In the genomic region with DNA sequence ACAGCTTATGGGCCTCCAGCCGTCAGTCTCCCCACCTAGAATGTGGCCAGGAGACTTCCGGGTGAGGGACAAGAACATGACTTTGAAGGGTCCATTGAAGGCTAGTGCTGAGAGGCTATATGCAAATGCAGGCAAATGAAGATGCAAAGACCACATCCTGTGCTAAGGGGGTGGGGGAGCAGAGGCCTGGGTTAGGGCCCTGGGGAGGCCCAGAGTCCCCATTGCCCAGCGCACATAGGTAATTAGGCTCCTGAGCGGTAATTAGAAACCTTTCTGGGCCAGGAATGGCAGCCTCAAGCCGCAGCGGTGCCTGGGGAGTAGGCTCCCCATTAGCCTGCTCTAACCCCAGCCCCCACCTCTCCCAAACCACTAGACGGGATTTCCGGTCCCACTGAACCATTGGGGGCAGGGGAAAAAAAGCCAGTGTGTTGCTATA, we compare ENCODE assay signal across 2 cellular contexts.
TF ChIP-seq lines count a peak whose summit lies in the region.

No MANE protein-coding gene starts in this region.

TF ChIP-seq in liver, 16 proteins besides CTCF, POLR2A, EP300 and RAD21:
- TF ChIP-seq JUND (IDR thresholded peaks at IDR 0.05) (no peak), GABPA (IDR thresholded peaks at IDR 0.05 in 1 of 2, conservative IDR thresholded peaks at IDR 0.05 in 1 of 2) (no peak), NR2F2 (IDR thresholded peaks at IDR 0.05) (no peak), YY1 (IDR thresholded peaks at IDR 0.05) (no peak), FOXA2 (IDR thresholded peaks at IDR 0.05) (no peak), HNF4A (conservative IDR thresholded peaks at IDR 0.05) (no peak), EGR1 (IDR thresholded peaks at IDR 0.05; ENCODE audit: low read depth in 2 of 2) (no peak), FOXA1 (IDR thresholded peaks at IDR 0.05) (no peak), TAF1 (conservative IDR thresholded peaks at IDR 0.05) (no peak)
- TF ChIP-seq, protein P1, sequence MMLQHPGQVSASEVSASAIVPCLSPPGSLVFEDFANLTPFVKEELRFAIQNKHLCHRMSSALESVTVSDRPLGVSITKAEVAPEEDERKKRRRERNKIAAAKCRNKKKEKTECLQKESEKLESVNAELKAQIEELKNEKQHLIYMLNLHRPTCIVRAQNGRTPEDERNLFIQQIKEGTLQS (IDR thresholded peaks at IDR 0.05), result no peak
- TF ChIP-seq, protein P2, sequence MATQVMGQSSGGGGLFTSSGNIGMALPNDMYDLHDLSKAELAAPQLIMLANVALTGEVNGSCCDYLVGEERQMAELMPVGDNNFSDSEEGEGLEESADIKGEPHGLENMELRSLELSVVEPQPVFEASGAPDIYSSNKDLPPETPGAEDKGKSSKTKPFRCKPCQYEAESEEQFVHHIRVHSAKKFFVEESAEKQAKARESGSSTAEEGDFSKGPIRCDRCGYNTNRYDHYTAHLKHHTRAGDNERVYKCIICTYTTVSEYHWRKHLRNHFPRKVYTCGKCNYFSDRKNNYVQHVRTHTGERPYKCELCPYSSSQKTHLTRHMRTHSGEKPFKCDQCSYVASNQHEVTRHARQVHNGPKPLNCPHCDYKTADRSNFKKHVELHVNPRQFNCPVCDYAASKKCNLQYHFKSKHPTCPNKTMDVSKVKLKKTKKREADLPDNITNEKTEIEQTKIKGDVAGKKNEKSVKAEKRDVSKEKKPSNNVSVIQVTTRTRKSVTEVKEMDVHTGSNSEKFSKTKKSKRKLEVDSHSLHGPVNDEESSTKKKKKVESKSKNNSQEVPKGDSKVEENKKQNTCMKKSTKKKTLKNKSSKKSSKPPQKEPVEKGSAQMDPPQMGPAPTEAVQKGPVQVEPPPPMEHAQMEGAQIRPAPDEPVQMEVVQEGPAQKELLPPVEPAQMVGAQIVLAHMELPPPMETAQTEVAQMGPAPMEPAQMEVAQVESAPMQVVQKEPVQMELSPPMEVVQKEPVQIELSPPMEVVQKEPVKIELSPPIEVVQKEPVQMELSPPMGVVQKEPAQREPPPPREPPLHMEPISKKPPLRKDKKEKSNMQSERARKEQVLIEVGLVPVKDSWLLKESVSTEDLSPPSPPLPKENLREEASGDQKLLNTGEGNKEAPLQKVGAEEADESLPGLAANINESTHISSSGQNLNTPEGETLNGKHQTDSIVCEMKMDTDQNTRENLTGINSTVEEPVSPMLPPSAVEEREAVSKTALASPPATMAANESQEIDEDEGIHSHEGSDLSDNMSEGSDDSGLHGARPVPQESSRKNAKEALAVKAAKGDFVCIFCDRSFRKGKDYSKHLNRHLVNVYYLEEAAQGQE (IDR thresholded peaks at IDR 0.05), result no peak
- TF ChIP-seq, protein P3, sequence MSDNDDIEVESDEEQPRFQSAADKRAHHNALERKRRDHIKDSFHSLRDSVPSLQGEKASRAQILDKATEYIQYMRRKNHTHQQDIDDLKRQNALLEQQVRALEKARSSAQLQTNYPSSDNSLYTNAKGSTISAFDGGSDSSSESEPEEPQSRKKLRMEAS (IDR thresholded peaks at IDR 0.05), result no peak

TF ChIP-seq in HepG2, 621 proteins besides CTCF, POLR2A, EP300 and RAD21 (continues in another document):
- TF ChIP-seq ZNF333 (CRISPR knock-in tag; IDR thresholded peaks at IDR 0.05; ENCODE audit: borderline replicate concordance), result no peak
- TF ChIP-seq, protein P4, sequence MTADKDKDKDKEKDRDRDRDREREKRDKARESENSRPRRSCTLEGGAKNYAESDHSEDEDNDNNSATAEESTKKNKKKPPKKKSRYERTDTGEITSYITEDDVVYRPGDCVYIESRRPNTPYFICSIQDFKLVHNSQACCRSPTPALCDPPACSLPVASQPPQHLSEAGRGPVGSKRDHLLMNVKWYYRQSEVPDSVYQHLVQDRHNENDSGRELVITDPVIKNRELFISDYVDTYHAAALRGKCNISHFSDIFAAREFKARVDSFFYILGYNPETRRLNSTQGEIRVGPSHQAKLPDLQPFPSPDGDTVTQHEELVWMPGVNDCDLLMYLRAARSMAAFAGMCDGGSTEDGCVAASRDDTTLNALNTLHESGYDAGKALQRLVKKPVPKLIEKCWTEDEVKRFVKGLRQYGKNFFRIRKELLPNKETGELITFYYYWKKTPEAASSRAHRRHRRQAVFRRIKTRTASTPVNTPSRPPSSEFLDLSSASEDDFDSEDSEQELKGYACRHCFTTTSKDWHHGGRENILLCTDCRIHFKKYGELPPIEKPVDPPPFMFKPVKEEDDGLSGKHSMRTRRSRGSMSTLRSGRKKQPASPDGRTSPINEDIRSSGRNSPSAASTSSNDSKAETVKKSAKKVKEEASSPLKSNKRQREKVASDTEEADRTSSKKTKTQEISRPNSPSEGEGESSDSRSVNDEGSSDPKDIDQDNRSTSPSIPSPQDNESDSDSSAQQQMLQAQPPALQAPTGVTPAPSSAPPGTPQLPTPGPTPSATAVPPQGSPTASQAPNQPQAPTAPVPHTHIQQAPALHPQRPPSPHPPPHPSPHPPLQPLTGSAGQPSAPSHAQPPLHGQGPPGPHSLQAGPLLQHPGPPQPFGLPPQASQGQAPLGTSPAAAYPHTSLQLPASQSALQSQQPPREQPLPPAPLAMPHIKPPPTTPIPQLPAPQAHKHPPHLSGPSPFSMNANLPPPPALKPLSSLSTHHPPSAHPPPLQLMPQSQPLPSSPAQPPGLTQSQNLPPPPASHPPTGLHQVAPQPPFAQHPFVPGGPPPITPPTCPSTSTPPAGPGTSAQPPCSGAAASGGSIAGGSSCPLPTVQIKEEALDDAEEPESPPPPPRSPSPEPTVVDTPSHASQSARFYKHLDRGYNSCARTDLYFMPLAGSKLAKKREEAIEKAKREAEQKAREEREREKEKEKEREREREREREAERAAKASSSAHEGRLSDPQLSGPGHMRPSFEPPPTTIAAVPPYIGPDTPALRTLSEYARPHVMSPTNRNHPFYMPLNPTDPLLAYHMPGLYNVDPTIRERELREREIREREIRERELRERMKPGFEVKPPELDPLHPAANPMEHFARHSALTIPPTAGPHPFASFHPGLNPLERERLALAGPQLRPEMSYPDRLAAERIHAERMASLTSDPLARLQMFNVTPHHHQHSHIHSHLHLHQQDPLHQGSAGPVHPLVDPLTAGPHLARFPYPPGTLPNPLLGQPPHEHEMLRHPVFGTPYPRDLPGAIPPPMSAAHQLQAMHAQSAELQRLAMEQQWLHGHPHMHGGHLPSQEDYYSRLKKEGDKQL (CRISPR knock-in tag; IDR thresholded peaks at IDR 0.05; ENCODE audit: low read depth), result no peak
- TF ChIP-seq ZNF790 (CRISPR knock-in tag; IDR thresholded peaks at IDR 0.05; ENCODE audit: borderline replicate concordance), result no peak
- TF ChIP-seq ATF1 (CRISPR knock-in tag; IDR thresholded peaks at IDR 0.05), result no peak
- TF ChIP-seq, protein P5, sequence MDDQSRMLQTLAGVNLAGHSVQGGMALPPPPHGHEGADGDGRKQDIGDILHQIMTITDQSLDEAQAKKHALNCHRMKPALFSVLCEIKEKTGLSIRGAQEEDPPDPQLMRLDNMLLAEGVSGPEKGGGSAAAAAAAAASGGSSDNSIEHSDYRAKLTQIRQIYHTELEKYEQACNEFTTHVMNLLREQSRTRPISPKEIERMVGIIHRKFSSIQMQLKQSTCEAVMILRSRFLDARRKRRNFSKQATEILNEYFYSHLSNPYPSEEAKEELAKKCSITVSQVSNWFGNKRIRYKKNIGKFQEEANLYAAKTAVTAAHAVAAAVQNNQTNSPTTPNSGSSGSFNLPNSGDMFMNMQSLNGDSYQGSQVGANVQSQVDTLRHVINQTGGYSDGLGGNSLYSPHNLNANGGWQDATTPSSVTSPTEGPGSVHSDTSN (CRISPR knock-in tag; IDR thresholded peaks at IDR 0.05; ENCODE audit: borderline replicate concordance), result no peak
- no peak for TF ChIP-seq ZNF660 (CRISPR knock-in tag; IDR thresholded peaks at IDR 0.05; ENCODE audit: borderline replicate concordance, low read depth)
- no peak for TF ChIP-seq CBX1 (IDR thresholded peaks at IDR 0.05; ENCODE audit: low read depth)
- TF ChIP-seq, protein P6, sequence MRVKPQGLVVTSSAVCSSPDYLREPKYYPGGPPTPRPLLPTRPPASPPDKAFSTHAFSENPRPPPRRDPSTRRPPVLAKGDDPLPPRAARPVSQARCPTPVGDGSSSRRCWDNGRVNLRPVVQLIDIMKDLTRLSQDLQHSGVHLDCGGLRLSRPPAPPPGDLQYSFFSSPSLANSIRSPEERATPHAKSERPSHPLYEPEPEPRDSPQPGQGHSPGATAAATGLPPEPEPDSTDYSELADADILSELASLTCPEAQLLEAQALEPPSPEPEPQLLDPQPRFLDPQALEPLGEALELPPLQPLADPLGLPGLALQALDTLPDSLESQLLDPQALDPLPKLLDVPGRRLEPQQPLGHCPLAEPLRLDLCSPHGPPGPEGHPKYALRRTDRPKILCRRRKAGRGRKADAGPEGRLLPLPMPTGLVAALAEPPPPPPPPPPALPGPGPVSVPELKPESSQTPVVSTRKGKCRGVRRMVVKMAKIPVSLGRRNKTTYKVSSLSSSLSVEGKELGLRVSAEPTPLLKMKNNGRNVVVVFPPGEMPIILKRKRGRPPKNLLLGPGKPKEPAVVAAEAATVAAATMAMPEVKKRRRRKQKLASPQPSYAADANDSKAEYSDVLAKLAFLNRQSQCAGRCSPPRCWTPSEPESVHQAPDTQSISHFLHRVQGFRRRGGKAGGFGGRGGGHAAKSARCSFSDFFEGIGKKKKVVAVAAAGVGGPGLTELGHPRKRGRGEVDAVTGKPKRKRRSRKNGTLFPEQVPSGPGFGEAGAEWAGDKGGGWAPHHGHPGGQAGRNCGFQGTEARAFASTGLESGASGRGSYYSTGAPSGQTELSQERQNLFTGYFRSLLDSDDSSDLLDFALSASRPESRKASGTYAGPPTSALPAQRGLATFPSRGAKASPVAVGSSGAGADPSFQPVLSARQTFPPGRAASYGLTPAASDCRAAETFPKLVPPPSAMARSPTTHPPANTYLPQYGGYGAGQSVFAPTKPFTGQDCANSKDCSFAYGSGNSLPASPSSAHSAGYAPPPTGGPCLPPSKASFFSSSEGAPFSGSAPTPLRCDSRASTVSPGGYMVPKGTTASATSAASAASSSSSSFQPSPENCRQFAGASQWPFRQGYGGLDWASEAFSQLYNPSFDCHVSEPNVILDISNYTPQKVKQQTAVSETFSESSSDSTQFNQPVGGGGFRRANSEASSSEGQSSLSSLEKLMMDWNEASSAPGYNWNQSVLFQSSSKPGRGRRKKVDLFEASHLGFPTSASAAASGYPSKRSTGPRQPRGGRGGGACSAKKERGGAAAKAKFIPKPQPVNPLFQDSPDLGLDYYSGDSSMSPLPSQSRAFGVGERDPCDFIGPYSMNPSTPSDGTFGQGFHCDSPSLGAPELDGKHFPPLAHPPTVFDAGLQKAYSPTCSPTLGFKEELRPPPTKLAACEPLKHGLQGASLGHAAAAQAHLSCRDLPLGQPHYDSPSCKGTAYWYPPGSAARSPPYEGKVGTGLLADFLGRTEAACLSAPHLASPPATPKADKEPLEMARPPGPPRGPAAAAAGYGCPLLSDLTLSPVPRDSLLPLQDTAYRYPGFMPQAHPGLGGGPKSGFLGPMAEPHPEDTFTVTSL (CRISPR knock-in tag; IDR thresholded peaks at IDR 0.05; ENCODE audit: borderline replicate concordance), result no peak
- TF ChIP-seq, protein P7, sequence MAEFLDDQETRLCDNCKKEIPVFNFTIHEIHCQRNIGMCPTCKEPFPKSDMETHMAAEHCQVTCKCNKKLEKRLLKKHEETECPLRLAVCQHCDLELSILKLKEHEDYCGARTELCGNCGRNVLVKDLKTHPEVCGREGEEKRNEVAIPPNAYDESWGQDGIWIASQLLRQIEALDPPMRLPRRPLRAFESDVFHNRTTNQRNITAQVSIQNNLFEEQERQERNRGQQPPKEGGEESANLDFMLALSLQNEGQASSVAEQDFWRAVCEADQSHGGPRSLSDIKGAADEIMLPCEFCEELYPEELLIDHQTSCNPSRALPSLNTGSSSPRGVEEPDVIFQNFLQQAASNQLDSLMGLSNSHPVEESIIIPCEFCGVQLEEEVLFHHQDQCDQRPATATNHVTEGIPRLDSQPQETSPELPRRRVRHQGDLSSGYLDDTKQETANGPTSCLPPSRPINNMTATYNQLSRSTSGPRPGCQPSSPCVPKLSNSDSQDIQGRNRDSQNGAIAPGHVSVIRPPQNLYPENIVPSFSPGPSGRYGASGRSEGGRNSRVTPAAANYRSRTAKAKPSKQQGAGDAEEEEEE (CRISPR knock-in tag; IDR thresholded peaks at IDR 0.05; ENCODE audit: borderline replicate concordance), result no peak
- TF ChIP-seq BORCS8-MEF2B (CRISPR knock-in tag; IDR thresholded peaks at IDR 0.05), result no peak
- TF ChIP-seq, protein P8, sequence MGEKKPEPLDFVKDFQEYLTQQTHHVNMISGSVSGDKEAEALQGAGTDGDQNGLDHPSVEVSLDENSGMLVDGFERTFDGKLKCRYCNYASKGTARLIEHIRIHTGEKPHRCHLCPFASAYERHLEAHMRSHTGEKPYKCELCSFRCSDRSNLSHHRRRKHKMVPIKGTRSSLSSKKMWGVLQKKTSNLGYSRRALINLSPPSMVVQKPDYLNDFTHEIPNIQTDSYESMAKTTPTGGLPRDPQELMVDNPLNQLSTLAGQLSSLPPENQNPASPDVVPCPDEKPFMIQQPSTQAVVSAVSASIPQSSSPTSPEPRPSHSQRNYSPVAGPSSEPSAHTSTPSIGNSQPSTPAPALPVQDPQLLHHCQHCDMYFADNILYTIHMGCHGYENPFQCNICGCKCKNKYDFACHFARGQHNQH (CRISPR knock-in tag; IDR thresholded peaks at IDR 0.05), result no peak
- no peak for TF ChIP-seq ZFAT (CRISPR knock-in tag; conservative IDR thresholded peaks at IDR 0.05)
- TF ChIP-seq, protein P9, sequence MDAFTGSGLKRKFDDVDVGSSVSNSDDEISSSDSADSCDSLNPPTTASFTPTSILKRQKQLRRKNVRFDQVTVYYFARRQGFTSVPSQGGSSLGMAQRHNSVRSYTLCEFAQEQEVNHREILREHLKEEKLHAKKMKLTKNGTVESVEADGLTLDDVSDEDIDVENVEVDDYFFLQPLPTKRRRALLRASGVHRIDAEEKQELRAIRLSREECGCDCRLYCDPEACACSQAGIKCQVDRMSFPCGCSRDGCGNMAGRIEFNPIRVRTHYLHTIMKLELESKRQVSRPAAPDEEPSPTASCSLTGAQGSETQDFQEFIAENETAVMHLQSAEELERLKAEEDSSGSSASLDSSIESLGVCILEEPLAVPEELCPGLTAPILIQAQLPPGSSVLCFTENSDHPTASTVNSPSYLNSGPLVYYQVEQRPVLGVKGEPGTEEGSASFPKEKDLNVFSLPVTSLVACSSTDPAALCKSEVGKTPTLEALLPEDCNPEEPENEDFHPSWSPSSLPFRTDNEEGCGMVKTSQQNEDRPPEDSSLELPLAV (CRISPR knock-in tag; conservative IDR thresholded peaks at IDR 0.05; ENCODE audit: low read depth), result no peak
- TF ChIP-seq, protein P10, sequence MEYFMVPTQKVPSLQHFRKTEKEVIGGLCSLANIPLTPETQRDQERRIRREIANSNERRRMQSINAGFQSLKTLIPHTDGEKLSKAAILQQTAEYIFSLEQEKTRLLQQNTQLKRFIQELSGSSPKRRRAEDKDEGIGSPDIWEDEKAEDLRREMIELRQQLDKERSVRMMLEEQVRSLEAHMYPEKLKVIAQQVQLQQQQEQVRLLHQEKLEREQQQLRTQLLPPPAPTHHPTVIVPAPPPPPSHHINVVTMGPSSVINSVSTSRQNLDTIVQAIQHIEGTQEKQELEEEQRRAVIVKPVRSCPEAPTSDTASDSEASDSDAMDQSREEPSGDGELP (IDR thresholded peaks at IDR 0.05; ENCODE audit: borderline replicate concordance, low read depth), result no peak
- TF ChIP-seq, protein P11, sequence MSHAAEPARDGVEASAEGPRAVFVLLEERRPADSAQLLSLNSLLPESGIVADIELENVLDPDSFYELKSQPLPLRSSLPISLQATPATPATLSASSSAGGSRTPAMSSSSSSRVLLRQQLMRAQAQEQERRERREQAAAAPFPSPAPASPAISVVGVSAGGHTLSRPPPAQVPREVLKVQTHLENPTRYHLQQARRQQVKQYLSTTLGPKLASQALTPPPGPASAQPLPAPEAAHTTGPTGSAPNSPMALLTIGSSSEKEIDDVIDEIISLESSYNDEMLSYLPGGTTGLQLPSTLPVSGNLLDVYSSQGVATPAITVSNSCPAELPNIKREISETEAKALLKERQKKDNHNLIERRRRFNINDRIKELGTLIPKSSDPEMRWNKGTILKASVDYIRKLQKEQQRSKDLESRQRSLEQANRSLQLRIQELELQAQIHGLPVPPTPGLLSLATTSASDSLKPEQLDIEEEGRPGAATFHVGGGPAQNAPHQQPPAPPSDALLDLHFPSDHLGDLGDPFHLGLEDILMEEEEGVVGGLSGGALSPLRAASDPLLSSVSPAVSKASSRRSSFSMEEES (CRISPR knock-in tag; IDR thresholded peaks at IDR 0.05), result no peak
